ENCODE assay signal across 19 cellular contexts in the genomic region with DNA sequence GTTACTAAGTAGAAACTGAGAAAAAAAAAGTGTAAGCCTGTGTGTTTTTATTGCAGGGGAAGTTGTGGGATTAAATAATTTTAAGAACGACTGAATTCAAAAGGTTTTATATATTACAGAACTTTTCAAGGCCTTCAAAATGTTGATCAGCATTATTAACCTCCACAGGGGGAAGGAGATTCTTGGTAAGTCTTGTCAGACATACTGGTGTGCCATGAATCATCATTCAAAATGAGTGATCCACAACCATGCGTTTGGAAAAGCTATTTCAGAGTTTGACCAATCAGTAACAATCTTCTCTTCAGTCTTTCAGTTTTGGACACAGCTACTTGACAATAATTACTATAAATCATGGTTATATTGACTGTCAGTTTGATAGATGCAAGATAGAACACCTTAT.
"Had no signal": no experiment of that assay in that cellular context is flagged by ENCODE, and none has a peak within 500 bp of the region (broad histone marks: within the 10 kb centered on the region; RNA-seq: fewer than 3 reads in every experiment).

No MANE protein-coding gene starts in this region.

- H3K27me3 ChIP-seq: pancreas, sigmoid colon, tibial artery, upper lobe of left lung, vagina had no signal

- H3K9me3 ChIP-seq: pancreas, sigmoid colon, tibial artery, upper lobe of left lung, vagina had no signal

- H3K4me2 ChIP-seq: smooth muscle cell had no signal

- H3K4me3 ChIP-seq: pancreas, sigmoid colon, smooth muscle cell, tibial artery, upper lobe of left lung, vagina had no signal

- H3K27ac ChIP-seq: sigmoid colon, tibial artery, vagina had no signal

- DNase-seq: cerebellar nuclear complex; immature natural killer cell; left colon; midbrain; occipital lobe; pancreas; retina; sigmoid colon; stimulated activated CD4-positive, alpha-beta T cell treated with anti-CD3 and anti-CD28 coated beads, Interleukin-4, amount 100 ng/mL, for 1 hour; stimulated activated CD8-positive, alpha-beta memory T cell treated with anti-CD3 and anti-CD28 coated beads, Interleukin-4, amount 100 ng/mL, for 48 hours; stimulated activated naive CD8-positive, alpha-beta T cell treated with anti-CD3 and anti-CD28 coated beads, Interleukin-15, Interleukin-2, amounts not matched to agents 100 U/mL and 50 U/mL, for 24 hours; tibial artery; upper lobe of left lung had no signal

- H3K4me1 ChIP-seq: vagina had no signal

- FAIRE-seq: colon, frontal cortex, keratinocyte, pancreas had no signal

- ATAC-seq: left colon; pancreas; stimulated activated effector memory CD8-positive, alpha-beta T cell treated with anti-CD3 and anti-CD28 coated beads, Interleukin-12 subunit alpha, Interleukin-12 subunit beta, amount 100 ng/mL, for 72 hours; stimulated activated naive CD8-positive, alpha-beta T cell treated with anti-CD3 and anti-CD28 coated beads, Interleukin-15, Interleukin-2, amounts not matched to agents 100 U/mL and 50 U/mL, for 24 hours had no signal
